In the genomic region with DNA sequence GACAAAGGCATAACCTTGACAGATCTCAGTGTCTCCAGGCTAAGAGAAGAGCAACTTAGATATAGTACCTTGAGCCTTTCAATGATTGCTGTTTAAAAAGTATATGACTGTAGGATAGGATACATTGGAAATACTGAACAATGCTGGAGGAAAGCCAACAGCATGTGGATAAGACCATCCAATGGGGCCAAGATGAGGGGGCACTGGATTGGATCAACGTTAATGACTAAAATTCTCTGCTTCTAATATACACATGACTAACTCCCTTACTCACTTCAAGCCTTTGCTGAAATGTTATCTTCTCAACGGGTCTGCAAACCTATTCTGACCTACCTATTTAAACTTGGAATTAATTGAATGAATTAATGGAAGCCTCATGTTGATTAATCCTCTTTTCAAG, we compare ENCODE assay signal across 25 cellular contexts.
DNase-seq lines count a peak whose midpoint lies in the region; ATAC-seq, FAIRE-seq and TF ChIP-seq lines count a peak whose summit lies in the region.
"Had no signal": no experiment of that assay in that cellular context is flagged by ENCODE, and none has a peak within 500 bp of the region (broad histone marks: within the 10 kb centered on the region; RNA-seq: fewer than 3 reads in every experiment).

No MANE protein-coding gene starts in this region.

- H3K36me3 Mint-ChIP-seq in CD8-positive, alpha-beta memory T cell: peaks cover 0 to 12% (median 5%) of the 10 kb centered on the region in 3 donors
- H3K36me3 Mint-ChIP-seq: CD14-positive monocyte had no signal

- TF ChIP-seq POLR2A in stomach (IDR thresholded peaks at IDR 0.05): no peak

- WGBS in stomach, 5 donors: 34 to 52% (median 36%) methylated on average over 2 of the region's 2 CpGs

- H3K9me3 ChIP-seq in stomach: no peaks in the 10 kb centered on the region
- no peaks in the 10 kb centered on the region for H3K9me3 ChIP-seq in CD8-positive, alpha-beta memory T cell (ENCODE audit: low read length)
- H3K9me3 ChIP-seq: heart right ventricle, mucosa of descending colon, tibial nerve had no signal

- H3K9me3 Mint-ChIP-seq in CD8-positive, alpha-beta memory T cell: no peaks in the 10 kb centered on the region
- H3K9me3 Mint-ChIP-seq: activated T-cell treated with anti-CD3 and anti-CD28 coated beads, Interleukin-2, amount 50 U/mL, for 24 hours had no signal

- peak; percentile 83 for FAIRE-seq in RCC 7860 (lab: Jason Lieb, UNC)
- FAIRE-seq: GM18507 had no signal

- POLR2A ChIA-PET in CD8-positive, alpha-beta memory T cell (lab: Charles Lee): no interaction called here

- CTCF ChIA-PET in CD8-positive, alpha-beta memory T cell (lab: Charles Lee): no interaction called here

- no peak for ATAC-seq in HG02798 (IDR thresholded peaks at IDR 0.05; ENCODE audit: poor library complexity, unreplicated experiment)
- ATAC-seq: activated CD4-positive, CD25-positive, alpha-beta regulatory T cell treated with anti-CD3 and anti-CD28 coated beads, Interleukin-2, amount 50 U/mL, for 24 hours; heart right ventricle; left ventricle myocardium superior; mucosa of descending colon had no signal

- intact Hi-C loops in stomach (cut with DNase I; ENCODE audit: low total_unique reads): no loop called here

- no peaks in the 10 kb centered on the region for H3K4me1 Mint-ChIP-seq in CD8-positive, alpha-beta memory T cell
- H3K4me1 Mint-ChIP-seq: CD14-positive monocyte had no signal

- H3K27me3 ChIP-seq in stomach: no peaks in the 10 kb centered on the region
- H3K27me3 ChIP-seq in CD8-positive, alpha-beta memory T cell (ENCODE audit: insufficient read depth, low read length, poor library complexity, severe bottlenecking): no peaks in the 10 kb centered on the region
- H3K27me3 ChIP-seq: heart right ventricle, tibial nerve had no signal

- peak; percentile 21 for DNase-seq in ELR (ENCODE audit: low read depth)
- peak; percentile 63 for DNase-seq in RCC 7860 (ENCODE audit: low spot score)
- peak; percentile 63 for DNase-seq in kidney glomerular epithelial cell (lab: John Stamatoyannopoulos, UW)
- no peak for DNase-seq in stomach
- no peak for DNase-seq in coronary artery (ENCODE audit: low spot score)
- DNase-seq in CD8-positive, alpha-beta memory T cell: no peak
- DNase-seq in stimulated activated CD8-positive, alpha-beta memory T cell treated with anti-CD3 and anti-CD28 coated beads, Interleukin-4, amount 100 ng/mL, for 48 hours: no peak
- DNase-seq: activated naive CD4-positive, alpha-beta T cell; activated T-cell treated with anti-CD3 and anti-CD28 coated beads, Interleukin-2, amount 50 U/mL, for 24 hours; cortex of kidney; DMS 273 treated with DMSO at 0.1 percent for 48 hours; H7; heart right ventricle; KBM-7; left ventricle myocardium superior; mucosa of descending colon; NCI-H2171 treated with DMSO at 0.1 percent for 48 hours; NCI-H526; stimulated activated CD4-positive, alpha-beta T cell treated with anti-CD3 and anti-CD28 coated beads, Interleukin-4, amount 100 ng/mL, for 1 hour; stimulated activated naive CD4-positive, alpha-beta T cell treated with Interleukin-2 at 50 U/mL for 16 hours had no signal

- no peak for TF ChIP-seq CTCF in stomach (IDR thresholded peaks at IDR 0.05)
- TF ChIP-seq CTCF in coronary artery (IDR thresholded peaks at IDR 0.05): no peak

- H3K27me3 Mint-ChIP-seq in CD8-positive, alpha-beta memory T cell: no peaks in the 10 kb centered on the region
- H3K27me3 Mint-ChIP-seq: activated T-cell treated with anti-CD3 and anti-CD28 coated beads, Interleukin-2, amount 50 U/mL, for 24 hours had no signal

- no peak overlapping the region for H3K27ac Mint-ChIP-seq in CD8-positive, alpha-beta memory T cell
- H3K27ac Mint-ChIP-seq: activated T-cell treated with anti-CD3 and anti-CD28 coated beads, Interleukin-2, amount 50 U/mL, for 24 hours; CD14-positive monocyte had no signal

- H3K4me3 Mint-ChIP-seq in CD8-positive, alpha-beta memory T cell: no peak overlapping the region
- H3K4me3 Mint-ChIP-seq: activated T-cell treated with anti-CD3 and anti-CD28 coated beads, Interleukin-2, amount 50 U/mL, for 24 hours; CD14-positive monocyte had no signal

- H3K4me1 ChIP-seq in stomach: peaks cover 39 to 81% (median 52%) of the 10 kb centered on the region in 4 donors
- no peaks in the 10 kb centered on the region for H3K4me1 ChIP-seq in CD8-positive, alpha-beta memory T cell (ENCODE audit: insufficient read depth, low read length)
- H3K4me1 ChIP-seq: heart right ventricle had no signal

- H3K4me3 ChIP-seq in stomach (no peak overlapping the region), coronary artery (no peak overlapping the region)
- no peak overlapping the region for H3K4me3 ChIP-seq in CD8-positive, alpha-beta memory T cell (ENCODE audit: low read length)
- H3K4me3 ChIP-seq: heart right ventricle, mucosa of descending colon, tibial nerve had no signal

- no peaks in the 10 kb centered on the region for H3K36me3 ChIP-seq in stomach
- no peaks in the 10 kb centered on the region for H3K36me3 ChIP-seq in CD8-positive, alpha-beta memory T cell (ENCODE audit: insufficient read depth, low read length)
- H3K36me3 ChIP-seq: heart right ventricle, tibial nerve had no signal

- no peak for TF ChIP-seq EP300 in stomach (IDR thresholded peaks at IDR 0.05)

- H3K27ac ChIP-seq in stomach (peak overlapping the region in 4 of 5 donors; percentile 64 to 79 (median 72)), coronary artery (no peak overlapping the region)
- H3K27ac ChIP-seq in CD8-positive, alpha-beta memory T cell (ENCODE audit: low read depth, low read length): no peak overlapping the region
- H3K27ac ChIP-seq: heart right ventricle, tibial nerve had no signal

Comparison
In these comparisons a context has a peak if more than half of its experiments do, and no peak if none do; other contexts are left out.
1. DNase-seq: peak in ELR (single experiment), RCC 7860 (single experiment) and kidney glomerular epithelial cell (single experiment); none in stomach (single experiment), coronary artery (single experiment), CD8-positive, alpha-beta memory T cell (0 of 5) and stimulated activated CD8-positive, alpha-beta memory T cell treated with anti-CD3 and anti-CD28 coated beads, Interleukin-4, amount 100 ng/mL, for 48 hours (single experiment).
2. H3K27ac ChIP-seq: peak in stomach (4 of 5); none in coronary artery (0 of 2) and CD8-positive, alpha-beta memory T cell (single experiment).